8 cellular contexts compared by ENCODE assay signal in the genomic region with DNA sequence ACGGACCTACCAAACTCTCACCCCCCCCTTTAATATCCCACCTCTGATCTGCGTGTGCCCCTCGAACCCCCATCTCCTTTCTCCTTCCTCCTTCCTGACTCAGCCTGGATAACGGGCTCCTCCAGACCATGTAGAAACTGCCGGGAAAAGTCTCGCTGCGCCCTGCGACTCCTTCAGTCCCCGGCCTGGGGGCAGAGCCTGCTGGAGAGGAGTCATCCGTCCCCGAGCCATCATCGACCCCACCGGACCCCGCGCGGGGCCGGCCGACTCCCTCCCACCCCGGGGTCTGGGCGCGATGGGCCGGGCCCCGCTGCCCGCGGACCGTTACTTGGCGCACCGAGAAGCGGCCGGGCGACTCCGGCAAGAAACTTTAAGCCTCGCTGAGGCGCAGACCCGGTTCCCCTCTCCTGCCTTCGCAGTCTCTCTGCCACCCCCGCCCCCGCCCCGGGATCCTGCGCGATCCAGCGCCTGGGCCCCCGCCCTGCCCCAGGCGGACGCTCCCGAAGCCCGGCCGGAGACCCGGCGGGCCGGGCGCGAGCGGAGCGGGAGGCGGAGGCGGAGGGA. TPM values are rescaled to one million over a fixed set of nuclear protein-coding genes. Genes with fewer than 3 reads are reported as not detected.
DNase-seq lines count a peak whose midpoint lies in the region; ATAC-seq and TF ChIP-seq lines count a peak whose summit lies in the region.

No MANE protein-coding gene starts in this region.

- H3K4me1 ChIP-seq in foreskin keratinocyte (peaks cover 3% of the 10 kb centered on the region), parathyroid adenoma (no peaks in the 10 kb centered on the region)

- H3K27me3 ChIP-seq in foreskin keratinocyte (peaks cover 97% of the 10 kb centered on the region), parathyroid adenoma (ENCODE audit: control insufficient read depth, insufficient read depth, low read length) (peaks cover 15% of the 10 kb centered on the region)

- TF ChIP-seq CTCF in WI38 (IDR thresholded peaks at IDR 0.05; ENCODE audit: low read depth, low read length) (no peak), foreskin keratinocyte (conservative IDR thresholded peaks at IDR 0.05) (no peak), parathyroid adenoma (IDR thresholded peaks at IDR 0.05) (no peak)

- no peak overlapping the region for H3K9ac ChIP-seq in parathyroid adenoma

- DNase-seq in activated CD4-positive, CD25-positive, alpha-beta regulatory T cell treated with anti-CD3 and anti-CD28 coated beads, Interleukin-2, amount 50 U/mL, for 72 hours: no peak
- DNase-seq in foreskin keratinocyte: no peak
- DNase-seq in cerebellum (ENCODE audit: low spot score): no peak
- DNase-seq in NCI-H510A (lab: John Stamatoyannopoulos, UW): no peak

- H3K4me2 ChIP-seq in parathyroid adenoma (ENCODE audit: low read length): peak overlapping the region; percentile 33

- no peaks in the 10 kb centered on the region for H3K36me3 ChIP-seq in parathyroid adenoma (ENCODE audit: control insufficient read depth, insufficient read depth, low read length)

- no peaks in the 10 kb centered on the region for H3K79me2 ChIP-seq in parathyroid adenoma

- H2AFZ ChIP-seq in parathyroid adenoma: no peak overlapping the region

- H3K27ac ChIP-seq in foreskin keratinocyte (no peak overlapping the region), parathyroid adenoma (peak overlapping the region; percentile 52)

- peak; percentile 2 to 6 for ATAC-seq in activated CD4-positive, CD25-positive, alpha-beta regulatory T cell treated with anti-CD3 and anti-CD28 coated beads, Interleukin-2, amount 50 U/mL, for 24 hours
- ATAC-seq in HG03025 (IDR thresholded peaks at IDR 0.05; ENCODE audit: low FRiP score, unreplicated experiment) (peak; percentile 15), foreskin keratinocyte (peak; percentile 21)

- H3K4me3 ChIP-seq in WI38 (ENCODE audit: low read depth, low read length) (peak overlapping the region; percentile 84), parathyroid adenoma (ENCODE audit: low read depth, low read length) (peak overlapping the region; percentile 42)

- H3K9me3 ChIP-seq in parathyroid adenoma (ENCODE audit: control insufficient read depth, low read length): no peaks in the 10 kb centered on the region

RNA-seq across cellular contexts. Expression of a gene that starts 3.4 kb away (rescaled TPM):
- total RNA-seq in foreskin keratinocyte: 0.03 and 0.11 TPM in 2 replicates
- polyA plus RNA-seq in foreskin keratinocyte: 0.08 TPM in 2 replicates
- 107 TPM for total RNA-seq in cerebellum

Comparison
In these comparisons a context has a peak if more than half of its experiments do, and no peak if none do; other contexts are left out.
1. RNA of a gene that starts 3.4 kb away (total RNA-seq): 107 TPM in cerebellum (single experiment); 0.03 to 0.11 TPM in foreskin keratinocyte; every median in the first group is over 10 times any median in the second.
2. Peak in every context shown above with its lines, with median percentiles within 50 percentile points of each other: ATAC-seq.